ENCODE assay signal across 26 cellular contexts in genomic region chr1:212628813-212629415, GRCh38.
"Had no signal": no experiment of that assay in that cellular context is flagged by ENCODE, and none has a peak within 500 bp of the region (broad histone marks: within the 10 kb centered on the region; RNA-seq: fewer than 3 reads in every experiment).

No MANE protein-coding gene starts in this region.

- H3K36me3 ChIP-seq: brain microvascular endothelial cell, gastrocnemius medialis, left ventricle myocardium inferior had no signal

- H3K4me3 Mint-ChIP-seq: activated CD4-positive, alpha-beta memory T cell treated with anti-CD3 and anti-CD28 coated beads, Interleukin-2, amount 10 ng/mL, durations not matched to agents 7 days and 5 days; activated CD4-positive, alpha-beta T cell treated with anti-CD3 and anti-CD28 coated beads, Interleukin-2, amount 10 ng/mL, durations not matched to agents 7 days and 5 days; activated T-cell treated with anti-CD3 and anti-CD28 coated beads, Interleukin-2, amount 50 U/mL, for 24 hours; immature natural killer cell; natural killer cell treated with Interleukin-12 subunit alpha and Interleukin-12 subunit beta and Interleukin-15 and Interleukin-18, amount 100 ng/mL, for 72 hours; stimulated activated naive CD8-positive, alpha-beta T cell treated with anti-CD3 and anti-CD28 coated beads, Interleukin-15, Interleukin-2, amounts not matched to agents 100 ng/mL and 50 ng/mL, for 24 hours; T-helper 17 cell; type B pancreatic cell; WTC11 had no signal

- H3K4me1 ChIP-seq: gastrocnemius medialis had no signal

- H3K9me3 ChIP-seq: gastrocnemius medialis had no signal

- H3K27me3 Mint-ChIP-seq: stimulated activated naive CD8-positive, alpha-beta T cell treated with anti-CD3 and anti-CD28 coated beads, Interleukin-15, Interleukin-2, amounts not matched to agents 100 ng/mL and 50 ng/mL, for 24 hours had no signal

- ATAC-seq: gastrocnemius medialis; natural killer cell treated with Interleukin-12 subunit alpha and Interleukin-12 subunit beta and Interleukin-15 and Interleukin-18, amount 100 ng/mL, for 72 hours; right cardiac atrium; T-helper 17 cell had no signal

- H3K9me3 Mint-ChIP-seq: immature natural killer cell; natural killer cell treated with Interleukin-12 subunit alpha and Interleukin-12 subunit beta and Interleukin-15 and Interleukin-18, amount 100 ng/mL, for 72 hours; stimulated activated naive CD8-positive, alpha-beta T cell treated with anti-CD3 and anti-CD28 coated beads, Interleukin-15, Interleukin-2, amounts not matched to agents 100 ng/mL and 50 ng/mL, for 24 hours; type B pancreatic cell had no signal

- H3K27ac ChIP-seq: brain microvascular endothelial cell, coronary artery, gastrocnemius medialis, left ventricle myocardium inferior had no signal

- H3K4me3 ChIP-seq: coronary artery, dorsolateral prefrontal cortex, gastrocnemius medialis, left ventricle myocardium inferior had no signal

- H3K27me3 ChIP-seq: brain microvascular endothelial cell had no signal

- H3K27ac Mint-ChIP-seq: activated CD4-positive, alpha-beta memory T cell treated with anti-CD3 and anti-CD28 coated beads, Interleukin-2, amount 10 ng/mL, durations not matched to agents 7 days and 5 days; activated CD4-positive, alpha-beta T cell treated with anti-CD3 and anti-CD28 coated beads, Interleukin-2, amount 10 ng/mL, durations not matched to agents 7 days and 5 days; activated T-cell treated with anti-CD3 and anti-CD28 coated beads, Interleukin-2, amount 50 U/mL, for 24 hours; immature natural killer cell; natural killer cell treated with Interleukin-12 subunit alpha and Interleukin-12 subunit beta and Interleukin-15 and Interleukin-18, amount 100 ng/mL, for 72 hours; stimulated activated naive CD8-positive, alpha-beta T cell treated with anti-CD3 and anti-CD28 coated beads, Interleukin-15, Interleukin-2, amounts not matched to agents 100 ng/mL and 50 ng/mL, for 24 hours; T-helper 17 cell; type B pancreatic cell; WTC11 had no signal

- DNase-seq: activated CD4-positive, alpha-beta memory T cell treated with anti-CD3 and anti-CD28 coated beads, Interleukin-2, amount 10 ng/mL, durations not matched to agents 7 days and 5 days; activated CD4-positive, alpha-beta T cell treated with anti-CD3 and anti-CD28 coated beads for 1 hour; activated CD4-positive, alpha-beta T cell treated with anti-CD3 and anti-CD28 coated beads, Interleukin-2, amount 10 ng/mL, durations not matched to agents 7 days and 5 days; activated gamma-delta T cell treated with Interleukin-2 at 50 U/mL for 16 hours; activated naive CD4-positive, alpha-beta T cell treated with anti-CD3 and anti-CD28 coated beads, Interleukin-2, amount 50 U/mL, for 16 hours; activated T-cell treated with anti-CD3 and anti-CD28 coated beads, Interleukin-2, amount 50 U/mL, for 24 hours; amniotic stem cell; brain microvascular endothelial cell; dorsolateral prefrontal cortex; effector memory CD4-positive, alpha-beta T cell; erythroblast; gastrocnemius medialis; glutamatergic neuron; hippocampal formation; immature natural killer cell; left ventricle myocardium inferior; mammary epithelial cell; right cardiac atrium; stimulated activated CD4-positive, alpha-beta T cell treated with anti-CD3 and anti-CD28 coated beads, Interleukin-2, amount 100 ng/mL, for 48 hours; T-helper 17 cell; T1000 had no signal

- H3K4me1 Mint-ChIP-seq: activated CD4-positive, alpha-beta memory T cell treated with anti-CD3 and anti-CD28 coated beads, Interleukin-2, amount 10 ng/mL, durations not matched to agents 7 days and 5 days; activated CD4-positive, alpha-beta T cell treated with anti-CD3 and anti-CD28 coated beads, Interleukin-2, amount 10 ng/mL, durations not matched to agents 7 days and 5 days; immature natural killer cell; T-helper 17 cell; WTC11 had no signal

- H3K36me3 Mint-ChIP-seq: immature natural killer cell; natural killer cell treated with Interleukin-12 subunit alpha and Interleukin-12 subunit beta and Interleukin-15 and Interleukin-18, amount 100 ng/mL, for 72 hours; type B pancreatic cell; WTC11 had no signal
